In genomic region chr2:5111581-5111980, GRCh38 we compare ENCODE assay signal across 13 cellular contexts.
DNase-seq lines count a peak whose midpoint lies in the region; ATAC-seq and TF ChIP-seq lines count a peak whose summit lies in the region.
"Had no signal": no experiment of that assay in that cellular context is flagged by ENCODE, and none has a peak within 500 bp of the region (broad histone marks: within the 10 kb centered on the region; RNA-seq: fewer than 3 reads in every experiment).

No MANE protein-coding gene starts in this region.

- no peak for TF ChIP-seq CTCF in heart left ventricle (IDR thresholded peaks at IDR 0.05)

- peak in 3 of 4 donors; percentile 47 to 71 (median 59) for ATAC-seq in heart left ventricle
- no peak for ATAC-seq in left cardiac atrium
- no peak for ATAC-seq in SK-N-SH treated with all-trans-retinoic acid at 6 μM for 48 hours
- ATAC-seq: K562 had no signal

- DNase-seq in heart left ventricle, result no peak
- no peak for DNase-seq in left cardiac atrium
- DNase-seq in NCI-H2171 (lab: John Stamatoyannopoulos, UW), result peak; percentile 8
- no peak for DNase-seq in SW 1271 (lab: John Stamatoyannopoulos, UW)
- no peak for DNase-seq in putamen (ENCODE audit: low spot score)
- no peak for DNase-seq in MV-4-11 (lab: John Stamatoyannopoulos, UW)
- DNase-seq in ACHN, result no peak
- DNase-seq: activated gamma-delta T cell treated with Interleukin-2 at 50 U/mL for 16 hours; NK-92 treated with Interleukin-12 subunit alpha and Interleukin-12 subunit beta, amount 100 ng/mL, for 24 hours; pancreas; stimulated activated CD4-positive, alpha-beta T cell treated with anti-CD3 and anti-CD28 coated beads, Interleukin-12 subunit alpha, Interleukin-12 subunit beta, amount 100 ng/mL, for 4 hours had no signal

- in situ Hi-C loops in ACHN (cut with HindIII; ENCODE audit: low pct_ligation_motif_present, low pct_unique_long_range_greater_than_20kb, low sequenced_read_pairs), result no loop called here

- H3K9me3 ChIP-seq in heart left ventricle, result peaks cover 0 to 60% (median 19%) of the 10 kb centered on the region in 12 donors
- H3K9me3 ChIP-seq: pancreas had no signal

- H3K4me1 ChIP-seq in heart left ventricle, result no peaks in the 10 kb centered on the region
- H3K4me1 ChIP-seq: pancreas had no signal

- no peaks in the 10 kb centered on the region for H3K36me3 ChIP-seq in heart left ventricle
- H3K36me3 ChIP-seq: pancreas had no signal

- intact Hi-C loops in heart left ventricle (cut with DNase I), result no loop called here
- intact Hi-C loops in left cardiac atrium (cut with DNase I), result no loop called here

- TF ChIP-seq POLR2A in heart left ventricle (IDR thresholded peaks at IDR 0.05), result no peak

- H3K4me3 ChIP-seq in heart left ventricle, result no peak overlapping the region
- H3K4me3 ChIP-seq: K562, pancreas had no signal

- no peak overlapping the region for H3K27ac ChIP-seq in heart left ventricle
- H3K27ac ChIP-seq: pancreas had no signal

- no peaks in the 10 kb centered on the region for H3K27me3 ChIP-seq in heart left ventricle

TF ChIP-seq in SK-N-SH treated with all-trans-retinoic acid at 6 μM for 48 hours, 23 proteins besides CTCF, POLR2A, EP300 and RAD21:
- TF ChIP-seq TCF4 (CRISPR knock-in tag; IDR thresholded peaks at IDR 0.05; ENCODE audit: borderline replicate concordance) (0 out of 2 replicates have a peak, but pooled peaks have one; percentile 18), ZNF70 (CRISPR knock-in tag; IDR thresholded peaks at IDR 0.05) (no peak)

Comparison
In these comparisons a context has a peak if more than half of its experiments do, and no peak if none do; other contexts are left out.
1. ATAC-seq: peak in heart left ventricle (3 of 4); none in left cardiac atrium (0 of 2) and SK-N-SH treated with all-trans-retinoic acid at 6 μM for 48 hours (single experiment).